1 cellular context compared by ENCODE assay signal in the genomic region with DNA sequence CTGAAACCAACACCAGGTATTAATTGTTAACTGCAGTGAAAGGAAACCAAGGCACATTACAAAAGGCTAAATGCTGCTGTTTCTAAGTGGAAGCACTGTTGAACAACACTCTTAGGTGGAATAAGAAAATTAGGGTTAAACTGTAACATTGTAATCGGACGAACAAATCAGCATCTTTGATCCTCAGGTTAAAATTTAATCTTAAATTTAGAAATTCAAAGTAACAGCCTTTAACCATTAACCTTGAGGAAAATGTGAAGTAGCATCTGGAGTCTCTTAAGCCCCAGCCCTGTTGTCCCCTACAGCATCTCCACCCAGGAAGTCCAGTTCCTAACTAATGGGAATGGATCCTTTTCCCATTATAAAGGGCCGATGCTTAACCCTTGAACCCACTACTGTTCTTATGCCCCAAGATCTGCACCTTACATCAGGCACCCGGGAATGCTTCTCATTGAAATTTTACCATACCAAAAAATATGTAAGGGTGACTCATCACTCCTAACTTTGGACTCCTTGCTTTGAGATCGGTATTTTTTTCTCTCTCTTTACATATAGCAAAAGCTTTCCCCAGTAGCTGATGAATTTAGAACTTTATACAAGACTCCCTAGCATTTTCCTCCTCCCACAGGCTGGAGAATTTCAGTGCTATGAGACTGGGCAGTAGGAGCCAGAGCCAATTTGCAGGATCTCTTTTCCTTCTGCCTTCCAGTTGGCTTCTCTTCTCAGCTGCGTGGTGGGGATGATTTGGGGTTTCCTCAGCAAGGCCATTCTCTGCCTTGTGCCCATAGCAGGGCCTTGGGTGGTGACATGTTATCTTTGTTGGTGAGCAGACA.
TF ChIP-seq lines count a peak whose summit lies in the region.

No MANE protein-coding gene starts in this region.

TF ChIP-seq in HepG2, 621 proteins besides CTCF, POLR2A, EP300 and RAD21 (continued from another document and continues in another):
- peak; percentile 91 for TF ChIP-seq ZNF7 (CRISPR knock-in tag; IDR thresholded peaks at IDR 0.05)
- TF ChIP-seq ZNF451 (CRISPR knock-in tag; IDR thresholded peaks at IDR 0.05) = no peak
- TF ChIP-seq MXD3 (CRISPR knock-in tag; IDR thresholded peaks at IDR 0.05) = no peak
- no peak for TF ChIP-seq MXD4 (CRISPR knock-in tag; IDR thresholded peaks at IDR 0.05)
- no peak for TF ChIP-seq PBX2 (CRISPR knock-in tag; IDR thresholded peaks at IDR 0.05)
- TF ChIP-seq ZNF24 (IDR thresholded peaks at IDR 0.05) = no peak
- TF ChIP-seq CENPT (CRISPR knock-in tag; IDR thresholded peaks at IDR 0.05; ENCODE audit: low read depth) = no peak
- no peak for TF ChIP-seq HNF4G (IDR thresholded peaks at IDR 0.05; ENCODE audit: borderline replicate concordance, low read depth, low read length)
- TF ChIP-seq HNF4G (CRISPR knock-in tag; IDR thresholded peaks at IDR 0.05; ENCODE audit: borderline replicate concordance, low read depth) = no peak
- no peak for TF ChIP-seq MTF1 (CRISPR knock-in tag; IDR thresholded peaks at IDR 0.05)
- TF ChIP-seq ZNF225 (CRISPR knock-in tag; IDR thresholded peaks at IDR 0.05) = no peak
- no peak for TF ChIP-seq NFATC3 (CRISPR knock-in tag; IDR thresholded peaks at IDR 0.05)
- TF ChIP-seq FOXJ3 (CRISPR knock-in tag; IDR thresholded peaks at IDR 0.05; ENCODE audit: borderline replicate concordance) = 0 out of 2 replicates have a peak, but pooled peaks have one; percentile 26
- TF ChIP-seq MAZ (IDR thresholded peaks at IDR 0.05; ENCODE audit: borderline replicate concordance, low read depth, low read length) = no peak
- TF ChIP-seq MAZ (CRISPR knock-in tag; IDR thresholded peaks at IDR 0.05; ENCODE audit: low read depth) = no peak
- TF ChIP-seq, protein P1, sequence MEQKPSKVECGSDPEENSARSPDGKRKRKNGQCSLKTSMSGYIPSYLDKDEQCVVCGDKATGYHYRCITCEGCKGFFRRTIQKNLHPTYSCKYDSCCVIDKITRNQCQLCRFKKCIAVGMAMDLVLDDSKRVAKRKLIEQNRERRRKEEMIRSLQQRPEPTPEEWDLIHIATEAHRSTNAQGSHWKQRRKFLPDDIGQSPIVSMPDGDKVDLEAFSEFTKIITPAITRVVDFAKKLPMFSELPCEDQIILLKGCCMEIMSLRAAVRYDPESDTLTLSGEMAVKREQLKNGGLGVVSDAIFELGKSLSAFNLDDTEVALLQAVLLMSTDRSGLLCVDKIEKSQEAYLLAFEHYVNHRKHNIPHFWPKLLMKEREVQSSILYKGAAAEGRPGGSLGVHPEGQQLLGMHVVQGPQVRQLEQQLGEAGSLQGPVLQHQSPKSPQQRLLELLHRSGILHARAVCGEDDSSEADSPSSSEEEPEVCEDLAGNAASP (CRISPR knock-in tag; IDR thresholded peaks at IDR 0.05; ENCODE audit: borderline replicate concordance) = no peak
- TF ChIP-seq ATM (IDR thresholded peaks at IDR 0.05; ENCODE audit: borderline replicate concordance) = no peak
- TF ChIP-seq MEF2D (CRISPR knock-in tag; IDR thresholded peaks at IDR 0.05) = no peak
- TF ChIP-seq, protein P2, sequence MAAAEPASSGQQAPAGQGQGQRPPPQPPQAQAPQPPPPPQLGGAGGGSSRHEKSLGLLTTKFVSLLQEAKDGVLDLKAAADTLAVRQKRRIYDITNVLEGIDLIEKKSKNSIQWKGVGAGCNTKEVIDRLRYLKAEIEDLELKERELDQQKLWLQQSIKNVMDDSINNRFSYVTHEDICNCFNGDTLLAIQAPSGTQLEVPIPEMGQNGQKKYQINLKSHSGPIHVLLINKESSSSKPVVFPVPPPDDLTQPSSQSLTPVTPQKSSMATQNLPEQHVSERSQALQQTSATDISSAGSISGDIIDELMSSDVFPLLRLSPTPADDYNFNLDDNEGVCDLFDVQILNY (CRISPR knock-in tag; conservative IDR thresholded peaks at IDR 0.05) = no peak
- peak; percentile 61 for TF ChIP-seq TCF7 (IDR thresholded peaks at IDR 0.05; ENCODE audit: low read depth)
- TF ChIP-seq ZSCAN5A (CRISPR knock-in tag; IDR thresholded peaks at IDR 0.05; ENCODE audit: borderline replicate concordance) = no peak; the same call in 1 of the 2 replicates
- no peak for TF ChIP-seq HNRNPL (IDR thresholded peaks at IDR 0.05; ENCODE audit: low read depth, low read length)
- TF ChIP-seq MAFK (conservative IDR thresholded peaks at IDR 0.05 in 1 of 2, IDR thresholded peaks at IDR 0.05 in 1 of 2; ENCODE audit: low read length in 2 of 2) = no peak
- no peak for TF ChIP-seq ARNT2 (CRISPR knock-in tag; IDR thresholded peaks at IDR 0.05; ENCODE audit: low read depth)
- no peak for TF ChIP-seq GTF3A (CRISPR knock-in tag; conservative IDR thresholded peaks at IDR 0.05)
- no peak for TF ChIP-seq KAT7 (CRISPR knock-in tag; IDR thresholded peaks at IDR 0.05; ENCODE audit: borderline replicate concordance)
- TF ChIP-seq, protein P3, sequence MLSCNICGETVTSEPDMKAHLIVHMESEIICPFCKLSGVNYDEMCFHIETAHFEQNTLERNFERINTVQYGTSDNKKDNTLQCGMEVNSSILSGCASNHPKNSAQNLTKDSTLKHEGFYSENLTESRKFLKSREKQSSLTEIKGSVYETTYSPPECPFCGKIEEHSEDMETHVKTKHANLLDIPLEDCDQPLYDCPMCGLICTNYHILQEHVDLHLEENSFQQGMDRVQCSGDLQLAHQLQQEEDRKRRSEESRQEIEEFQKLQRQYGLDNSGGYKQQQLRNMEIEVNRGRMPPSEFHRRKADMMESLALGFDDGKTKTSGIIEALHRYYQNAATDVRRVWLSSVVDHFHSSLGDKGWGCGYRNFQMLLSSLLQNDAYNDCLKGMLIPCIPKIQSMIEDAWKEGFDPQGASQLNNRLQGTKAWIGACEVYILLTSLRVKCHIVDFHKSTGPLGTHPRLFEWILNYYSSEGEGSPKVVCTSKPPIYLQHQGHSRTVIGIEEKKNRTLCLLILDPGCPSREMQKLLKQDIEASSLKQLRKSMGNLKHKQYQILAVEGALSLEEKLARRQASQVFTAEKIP (CRISPR knock-in tag; IDR thresholded peaks at IDR 0.05; ENCODE audit: borderline replicate concordance) = no peak
- no peak for TF ChIP-seq HNF4A (CRISPR knock-in tag; IDR thresholded peaks at IDR 0.05)
- TF ChIP-seq ZNF142 (CRISPR knock-in tag; IDR thresholded peaks at IDR 0.05) = no peak
- TF ChIP-seq, protein P4, sequence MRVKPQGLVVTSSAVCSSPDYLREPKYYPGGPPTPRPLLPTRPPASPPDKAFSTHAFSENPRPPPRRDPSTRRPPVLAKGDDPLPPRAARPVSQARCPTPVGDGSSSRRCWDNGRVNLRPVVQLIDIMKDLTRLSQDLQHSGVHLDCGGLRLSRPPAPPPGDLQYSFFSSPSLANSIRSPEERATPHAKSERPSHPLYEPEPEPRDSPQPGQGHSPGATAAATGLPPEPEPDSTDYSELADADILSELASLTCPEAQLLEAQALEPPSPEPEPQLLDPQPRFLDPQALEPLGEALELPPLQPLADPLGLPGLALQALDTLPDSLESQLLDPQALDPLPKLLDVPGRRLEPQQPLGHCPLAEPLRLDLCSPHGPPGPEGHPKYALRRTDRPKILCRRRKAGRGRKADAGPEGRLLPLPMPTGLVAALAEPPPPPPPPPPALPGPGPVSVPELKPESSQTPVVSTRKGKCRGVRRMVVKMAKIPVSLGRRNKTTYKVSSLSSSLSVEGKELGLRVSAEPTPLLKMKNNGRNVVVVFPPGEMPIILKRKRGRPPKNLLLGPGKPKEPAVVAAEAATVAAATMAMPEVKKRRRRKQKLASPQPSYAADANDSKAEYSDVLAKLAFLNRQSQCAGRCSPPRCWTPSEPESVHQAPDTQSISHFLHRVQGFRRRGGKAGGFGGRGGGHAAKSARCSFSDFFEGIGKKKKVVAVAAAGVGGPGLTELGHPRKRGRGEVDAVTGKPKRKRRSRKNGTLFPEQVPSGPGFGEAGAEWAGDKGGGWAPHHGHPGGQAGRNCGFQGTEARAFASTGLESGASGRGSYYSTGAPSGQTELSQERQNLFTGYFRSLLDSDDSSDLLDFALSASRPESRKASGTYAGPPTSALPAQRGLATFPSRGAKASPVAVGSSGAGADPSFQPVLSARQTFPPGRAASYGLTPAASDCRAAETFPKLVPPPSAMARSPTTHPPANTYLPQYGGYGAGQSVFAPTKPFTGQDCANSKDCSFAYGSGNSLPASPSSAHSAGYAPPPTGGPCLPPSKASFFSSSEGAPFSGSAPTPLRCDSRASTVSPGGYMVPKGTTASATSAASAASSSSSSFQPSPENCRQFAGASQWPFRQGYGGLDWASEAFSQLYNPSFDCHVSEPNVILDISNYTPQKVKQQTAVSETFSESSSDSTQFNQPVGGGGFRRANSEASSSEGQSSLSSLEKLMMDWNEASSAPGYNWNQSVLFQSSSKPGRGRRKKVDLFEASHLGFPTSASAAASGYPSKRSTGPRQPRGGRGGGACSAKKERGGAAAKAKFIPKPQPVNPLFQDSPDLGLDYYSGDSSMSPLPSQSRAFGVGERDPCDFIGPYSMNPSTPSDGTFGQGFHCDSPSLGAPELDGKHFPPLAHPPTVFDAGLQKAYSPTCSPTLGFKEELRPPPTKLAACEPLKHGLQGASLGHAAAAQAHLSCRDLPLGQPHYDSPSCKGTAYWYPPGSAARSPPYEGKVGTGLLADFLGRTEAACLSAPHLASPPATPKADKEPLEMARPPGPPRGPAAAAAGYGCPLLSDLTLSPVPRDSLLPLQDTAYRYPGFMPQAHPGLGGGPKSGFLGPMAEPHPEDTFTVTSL (CRISPR knock-in tag; IDR thresholded peaks at IDR 0.05; ENCODE audit: borderline replicate concordance) = peak; percentile 64; the same call in 1 of the 2 replicates
- TF ChIP-seq JARID2 (CRISPR knock-in tag; IDR thresholded peaks at IDR 0.05; ENCODE audit: insufficient replicate concordance) = no peak
- 0 out of 2 replicates have a peak, but pooled peaks have one; percentile 38 for TF ChIP-seq ZBTB3 (CRISPR knock-in tag; IDR thresholded peaks at IDR 0.05; ENCODE audit: borderline replicate concordance, low read depth)
- TF ChIP-seq, protein P5, sequence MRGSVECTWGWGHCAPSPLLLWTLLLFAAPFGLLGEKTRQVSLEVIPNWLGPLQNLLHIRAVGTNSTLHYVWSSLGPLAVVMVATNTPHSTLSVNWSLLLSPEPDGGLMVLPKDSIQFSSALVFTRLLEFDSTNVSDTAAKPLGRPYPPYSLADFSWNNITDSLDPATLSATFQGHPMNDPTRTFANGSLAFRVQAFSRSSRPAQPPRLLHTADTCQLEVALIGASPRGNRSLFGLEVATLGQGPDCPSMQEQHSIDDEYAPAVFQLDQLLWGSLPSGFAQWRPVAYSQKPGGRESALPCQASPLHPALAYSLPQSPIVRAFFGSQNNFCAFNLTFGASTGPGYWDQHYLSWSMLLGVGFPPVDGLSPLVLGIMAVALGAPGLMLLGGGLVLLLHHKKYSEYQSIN (CRISPR knock-in tag; IDR thresholded peaks at IDR 0.05; ENCODE audit: borderline replicate concordance) = no peak
- no peak for TF ChIP-seq TRIM24 (CRISPR knock-in tag; IDR thresholded peaks at IDR 0.05)
- TF ChIP-seq SMARCE1 (IDR thresholded peaks at IDR 0.05; ENCODE audit: borderline replicate concordance) = no peak
- TF ChIP-seq MED1 (CRISPR knock-in tag; IDR thresholded peaks at IDR 0.05) = peak; percentile 55
- no peak for TF ChIP-seq SRSF9 (IDR thresholded peaks at IDR 0.05; ENCODE audit: borderline replicate concordance, insufficient read depth, low read depth, low read length, poor library complexity, severe bottlenecking)
